In genomic region chr1:110477445-110477957, GRCh38 we compare ENCODE assay signal across 10 cellular contexts. TPM values are rescaled to one million over a fixed set of nuclear protein-coding genes. Genes with fewer than 3 reads are reported as not detected.
DNase-seq lines count a peak whose midpoint lies in the region; ATAC-seq and TF ChIP-seq lines count a peak whose summit lies in the region.
"Had no signal": no experiment of that assay in that cellular context is flagged by ENCODE, and none has a peak within 500 bp of the region (broad histone marks: within the 10 kb centered on the region; RNA-seq: fewer than 3 reads in every experiment).

No MANE protein-coding gene starts in this region.

- H3K4me3 ChIP-seq in left ventricle myocardium inferior, result no peak overlapping the region
- no peak overlapping the region for H3K4me3 ChIP-seq in PC-9
- H3K4me3 ChIP-seq in fibroblast of the aortic adventitia (ENCODE audit: low read depth, low read length), result no peak overlapping the region
- no peak overlapping the region for H3K4me3 ChIP-seq in upper lobe of right lung
- H3K4me3 ChIP-seq in ovary, result no peak overlapping the region

- peaks cover 10% of the 10 kb centered on the region for H3K4me1 Mint-ChIP-seq in nephron progenitor cell

- H3K79me2 ChIP-seq in PC-9 (ENCODE audit: low read depth), result no peaks in the 10 kb centered on the region

- H3K4me3 Mint-ChIP-seq in nephron progenitor cell, result no peak overlapping the region

- H3K9me2 ChIP-seq in PC-9 (ENCODE audit: insufficient read depth), result no peaks in the 10 kb centered on the region

- TF ChIP-seq POLR2A in ovary (IDR thresholded peaks at IDR 0.05), result no peak

- H3K36me3 ChIP-seq in left ventricle myocardium inferior, result no peaks in the 10 kb centered on the region
- no peaks in the 10 kb centered on the region for H3K36me3 ChIP-seq in PC-9 (ENCODE audit: low read depth)
- H3K36me3 ChIP-seq in upper lobe of right lung, result no peaks in the 10 kb centered on the region
- H3K36me3 ChIP-seq in ovary, result no peaks in the 10 kb centered on the region

- no peaks in the 10 kb centered on the region for H3K27me3 ChIP-seq in left ventricle myocardium inferior (ENCODE audit: low read depth)
- no peaks in the 10 kb centered on the region for H3K27me3 ChIP-seq in PC-9 (ENCODE audit: insufficient read depth, low read depth)
- H3K27me3 ChIP-seq in upper lobe of right lung, result no peaks in the 10 kb centered on the region
- no peaks in the 10 kb centered on the region for H3K27me3 ChIP-seq in ovary

- H2AFZ ChIP-seq in PC-9, result peak overlapping the region; percentile 1; the same call in 1 of the 2 replicates

- no peaks in the 10 kb centered on the region for H4K20me1 ChIP-seq in PC-9 (ENCODE audit: insufficient read depth)

- no peak overlapping the region for H3K27ac Mint-ChIP-seq in nephron progenitor cell

- H3K36me3 Mint-ChIP-seq in nephron progenitor cell (ENCODE audit: low read depth), result no peaks in the 10 kb centered on the region

- CTCF ChIA-PET in PC-9 (lab: Charles Lee), result interaction anchor here (0.7 to 1.2 kb wide), 3 partner anchors 17 to 269 kb away, joined by 3 read pairs; no protein-coding TSS in a partner anchor

- no peak for TF ChIP-seq EP300 in ovary (IDR thresholded peaks at IDR 0.05)

- intact Hi-C loops in Right ventricle myocardium superior (cut with DNase I) (no loop called here), left ventricle myocardium inferior (cut with micrococcal nuclease) (no loop called here), PC-9 (cut with micrococcal nuclease; ENCODE audit: unreplicated experiment) (no loop called here), upper lobe of right lung (cut with DNase I) (no loop called here), ovary (cut with DNase I) (no loop called here)

- H3K27ac ChIP-seq in left ventricle myocardium inferior (replicated peaks) (no peak overlapping the region), PC-9 (peak overlapping the region; percentile 88), upper lobe of right lung (no peak overlapping the region), ovary (no peak overlapping the region)
- H3K27ac ChIP-seq: KMS-11 had no signal

- H3K9me3 ChIP-seq in left ventricle myocardium inferior (replicated peaks) (no peaks in the 10 kb centered on the region), PC-9 (ENCODE audit: insufficient read depth, low read depth) (no peaks in the 10 kb centered on the region), upper lobe of right lung (no peaks in the 10 kb centered on the region), ovary (no peaks in the 10 kb centered on the region)

- peaks cover 17% of the 10 kb centered on the region for H3K27me3 Mint-ChIP-seq in nephron progenitor cell (ENCODE audit: low read depth, poor library complexity)

- H3K9me3 Mint-ChIP-seq in nephron progenitor cell, result no peaks in the 10 kb centered on the region

- H3K4me2 ChIP-seq in PC-9, result peak overlapping the region; percentile 55
- H3K4me2 ChIP-seq: KMS-11 had no signal

- POLR2A ChIA-PET in PC-9 (lab: Charles Lee; ENCODE audit: unreplicated experiment), result interaction anchor here (0.5 to 0.6 kb wide), 4 partner anchors 134 to 907 kb away, joined by 3 to 7 read pairs (median 4); no protein-coding TSS in a partner anchor

- TF ChIP-seq CTCF in left ventricle myocardium inferior (IDR thresholded peaks at IDR 0.05; ENCODE audit: borderline replicate concordance) (no peak), PC-9 (conservative IDR thresholded peaks at IDR 0.05) (peak; percentile 58; the same call in 1 of the 2 replicates), fibroblast of the aortic adventitia (IDR thresholded peaks at IDR 0.05; ENCODE audit: insufficient read depth, low read length) (peak; percentile 22), upper lobe of right lung (IDR thresholded peaks at IDR 0.05) (peak; percentile 7), ovary (IDR thresholded peaks at IDR 0.05) (no peak), nephron progenitor cell (IDR thresholded peaks at IDR 0.05) (no peak)

- DNase-seq in Right ventricle myocardium superior (no peak), left ventricle myocardium inferior (no peak), PC-9 (peak in 1 of 2 experiments; percentile 73), fibroblast of the aortic adventitia (ENCODE audit: low read depth) (no peak), upper lobe of right lung (no peak), ovary (no peak), nephron progenitor cell (no peak)
- DNase-seq: head of caudate nucleus had no signal

- H3F3A ChIP-seq in PC-9 (ENCODE audit: insufficient read depth, low read depth), result peaks cover 30% of the 10 kb centered on the region

- H3K4me1 ChIP-seq in left ventricle myocardium inferior, result peaks cover 40% of the 10 kb centered on the region
- H3K4me1 ChIP-seq in PC-9 (replicated peaks; ENCODE audit: insufficient read depth), result peaks cover 42% of the 10 kb centered on the region
- H3K4me1 ChIP-seq in upper lobe of right lung, result peaks cover 20% of the 10 kb centered on the region
- no peaks in the 10 kb centered on the region for H3K4me1 ChIP-seq in ovary (ENCODE audit: insufficient read depth)

- 79 to 82% (median 80%) methylated on average over 3 of the region's 3 CpGs for WGBS in ovary, 3 donors

- peak; percentile 24 for ATAC-seq in Right ventricle myocardium superior (ENCODE audit: poor library complexity)
- no peak for ATAC-seq in upper lobe of right lung
- ATAC-seq in HG02870 (IDR thresholded peaks at IDR 0.05; ENCODE audit: unreplicated experiment), result no peak

- TSS peak; percentile 89 for BruUV-seq in PC-9 (replicated peaks; lab: Mats Ljungman, UMichigan)

RNA-seq across cellular contexts. Expression of gene PROK1, which starts 26.6 kb away (rescaled TPM):
- total RNA-seq in Right ventricle myocardium superior (not detected), left ventricle myocardium inferior (not detected), PC-9 (2021) (not detected in 2 replicates), fibroblast of the aortic adventitia (ENCODE audit: low replicate concordance) (not detected in 2 replicates), upper lobe of right lung (0.41 TPM), ovary (100 to 1,000 TPM in 6 of 7 donors, 10 to 100 TPM in 1; 39.4 to 263 (median 182) TPM)
- 100 to 1,000 TPM; 276 to 428 TPM for polyA plus RNA-seq in ovary

RNA-seq across cellular contexts. Expression of gene KCNA10, which starts 41.5 kb away (rescaled TPM):
- total RNA-seq in Right ventricle myocardium superior (not detected), left ventricle myocardium inferior (not detected), PC-9 (2021) (not detected in 2 replicates), fibroblast of the aortic adventitia (ENCODE audit: low replicate concordance) (not detected in 2 replicates), upper lobe of right lung (not detected), ovary (not detected)
- polyA plus RNA-seq in ovary, result not detected

Comparison
In these comparisons a context has a peak if more than half of its experiments do, and no peak if none do; other contexts are left out.
1. CTCF ChIP-seq: peak in PC-9 (single experiment), fibroblast of the aortic adventitia (single experiment) and upper lobe of right lung (single experiment); none in left ventricle myocardium inferior (single experiment), ovary (0 of 3) and nephron progenitor cell (single experiment).
2. RNA of gene PROK1, which starts 26.6 kb away (total RNA-seq): 39.4 to 263 TPM in ovary; 0.41 TPM in upper lobe of right lung (single experiment), not detected in left ventricle myocardium inferior (single experiment), not detected in Right ventricle myocardium superior (single experiment), not detected in PC-9 and not detected in fibroblast of the aortic adventitia; every median in the first group is over 10 times any median in the second.